Comparison of ENCODE assay signal across 17 cellular contexts in genomic region chr9:98968596-98969337, GRCh38. TPM values are rescaled to one million over a fixed set of nuclear protein-coding genes. Genes with fewer than 3 reads are reported as not detected.
DNase-seq lines count a peak whose midpoint lies in the region; ATAC-seq and TF ChIP-seq lines count a peak whose summit lies in the region.
"Had no signal": no experiment of that assay in that cellular context is flagged by ENCODE, and none has a peak within 500 bp of the region (broad histone marks: within the 10 kb centered on the region; RNA-seq: fewer than 3 reads in every experiment).

No MANE protein-coding gene starts in this region.

- H3K4me3 ChIP-seq in left ventricle myocardium inferior (no peak overlapping the region), heart left ventricle (no peak overlapping the region), endodermal cell (ENCODE audit: low read length) (no peak overlapping the region), rectal smooth muscle tissue (ENCODE audit: low read length) (no peak overlapping the region), HAP-1 (no peak overlapping the region), A673 (ENCODE audit: low read depth, low read length, poor library complexity, severe bottlenecking) (no peak overlapping the region)
- H3K4me3 ChIP-seq: BLaER1 treated with 17β-estradiol and CSF1 and Interleukin-3, amounts not matched to agents 10 nM and 100 nM; GM23248 had no signal

- CTCF ChIA-PET in A673 (lab: Charles Lee) = no interaction called here

- H3K9me3 ChIP-seq in left ventricle myocardium inferior (replicated peaks) (no peaks in the 10 kb centered on the region), heart left ventricle (peaks cover 0 to 5% (median 0%) of the 10 kb centered on the region in 12 donors), endodermal cell (ENCODE audit: control insufficient read depth, low read length) (no peaks in the 10 kb centered on the region), HAP-1 (no peaks in the 10 kb centered on the region), A673 (ENCODE audit: low read depth, low read length, poor library complexity, severe bottlenecking) (no peaks in the 10 kb centered on the region)
- H3K9me3 ChIP-seq: BLaER1 treated with 17β-estradiol and CSF1 and Interleukin-3, amounts not matched to agents 10 nM and 100 nM had no signal

- H3K27ac Mint-ChIP-seq in endodermal cell = no peak overlapping the region

- H3K27ac ChIP-seq in left ventricle myocardium inferior (replicated peaks) (peak overlapping the region; percentile 86), heart left ventricle (peak overlapping the region in 4 of 12 donors; percentile 13 to 59 (median 29)), endodermal cell (ENCODE audit: low read depth, low read length) (no peak overlapping the region), rectal smooth muscle tissue (ENCODE audit: low read depth, low read length) (peak overlapping the region; percentile 47), A673 (ENCODE audit: low read depth, low read length, poor library complexity, severe bottlenecking) (no peak overlapping the region), substantia nigra (ENCODE audit: low read depth, low read length, poor library complexity, severe bottlenecking) (no peak overlapping the region)
- H3K27ac ChIP-seq: BLaER1 treated with 17β-estradiol and CSF1 and Interleukin-3, amounts not matched to agents 10 nM and 100 nM; GM23248 had no signal

- no TSS peak for BruUV-seq in A673 (replicated peaks; lab: Mats Ljungman, UMichigan)

- no peak overlapping the region for H3K4me3 Mint-ChIP-seq in endodermal cell
- H3K4me3 Mint-ChIP-seq: CD4-positive, CD25-positive, alpha-beta regulatory T cell had no signal

- intact Hi-C loops in left ventricle myocardium inferior (cut with micrococcal nuclease) (no loop called here), heart left ventricle (cut with DNase I) (no loop called here), A673 (cut with micrococcal nuclease; ENCODE audit: unreplicated experiment) (no loop called here)

- H3K27me3 ChIP-seq in left ventricle myocardium inferior (ENCODE audit: low read depth) = no peaks in the 10 kb centered on the region
- no peaks in the 10 kb centered on the region for H3K27me3 ChIP-seq in heart left ventricle
- no peaks in the 10 kb centered on the region for H3K27me3 ChIP-seq in endodermal cell (ENCODE audit: control insufficient read depth, insufficient read depth, low read length, poor library complexity, severe bottlenecking)
- no peaks in the 10 kb centered on the region for H3K27me3 ChIP-seq in rectal smooth muscle tissue (ENCODE audit: control insufficient read depth, insufficient read depth, low read length)
- peaks cover 14% of the 10 kb centered on the region for H3K27me3 ChIP-seq in HAP-1 (ENCODE audit: low read depth)
- no peaks in the 10 kb centered on the region for H3K27me3 ChIP-seq in A673 (replicated peaks; ENCODE audit: insufficient read depth, low read depth, low read length, poor library complexity)

- no peaks in the 10 kb centered on the region for H3K9me3 Mint-ChIP-seq in endodermal cell
- H3K9me3 Mint-ChIP-seq: CD4-positive, CD25-positive, alpha-beta regulatory T cell had no signal

- WGBS in heart left ventricle, 4 donors = 88 to 94% (median 89%) methylated on average over 6 of the region's 6 CpGs
- WGBS in endodermal cell (ENCODE audit: insufficient coverage in 1 of 2, insufficient read length in 1 of 2), 2 experiments = 86 to 96% methylated on average over 6 of the region's 6 CpGs

- ATAC-seq in heart left ventricle = no peak

- no peaks in the 10 kb centered on the region for H3K36me3 Mint-ChIP-seq in endodermal cell (ENCODE audit: low read depth)
- H3K36me3 Mint-ChIP-seq: CD4-positive, CD25-positive, alpha-beta regulatory T cell had no signal

- peaks cover 5% of the 10 kb centered on the region for H3K27me3 Mint-ChIP-seq in endodermal cell (ENCODE audit: insufficient read depth)

- H3K4me1 Mint-ChIP-seq in endodermal cell = peaks cover 4% of the 10 kb centered on the region

- POLR2A ChIA-PET in A673 (lab: Charles Lee; ENCODE audit: low non-redundant PET) = no interaction called here

- TF ChIP-seq CTCF in left ventricle myocardium inferior (IDR thresholded peaks at IDR 0.05; ENCODE audit: borderline replicate concordance) (no peak), heart left ventricle (IDR thresholded peaks at IDR 0.05) (no peak), endodermal cell (conservative IDR thresholded peaks at IDR 0.05) (no peak), A673 (conservative IDR thresholded peaks at IDR 0.05; ENCODE audit: low read depth, low read length) (no peak)

- H3K4me1 ChIP-seq in left ventricle myocardium inferior (peaks cover 97% of the 10 kb centered on the region), heart left ventricle (peaks cover 6 to 91% (median 44%) of the 10 kb centered on the region in 12 donors), endodermal cell (ENCODE audit: control insufficient read depth, insufficient read depth, low read length) (no peaks in the 10 kb centered on the region), rectal smooth muscle tissue (ENCODE audit: control insufficient read depth, insufficient read depth, low read length) (peaks cover 68% of the 10 kb centered on the region), HAP-1 (no peaks in the 10 kb centered on the region), A673 (ENCODE audit: insufficient read depth, low read length, poor library complexity, severe bottlenecking) (no peaks in the 10 kb centered on the region)

- H3K36me3 ChIP-seq in left ventricle myocardium inferior (peaks cover 5% of the 10 kb centered on the region), heart left ventricle (peaks cover 0 to 6% (median 0%) of the 10 kb centered on the region in 9 donors), endodermal cell (ENCODE audit: control insufficient read depth, insufficient read depth, low read length) (no peaks in the 10 kb centered on the region), rectal smooth muscle tissue (ENCODE audit: control insufficient read depth, insufficient read depth, low read length) (no peaks in the 10 kb centered on the region), HAP-1 (replicated peaks) (no peaks in the 10 kb centered on the region), A673 (ENCODE audit: insufficient read depth, low read length, poor library complexity, severe bottlenecking) (no peaks in the 10 kb centered on the region)
- H3K36me3 ChIP-seq: BLaER1 treated with 17β-estradiol and CSF1 and Interleukin-3, amounts not matched to agents 10 nM and 100 nM had no signal

- DNase-seq in left ventricle myocardium inferior = no peak
- DNase-seq in heart left ventricle = no peak
- DNase-seq in endodermal cell = peak; percentile 35
- no peak for DNase-seq in HAP-1 (ENCODE audit: low spot score in 2 of 2)
- DNase-seq in NCI-H2171 (lab: John Stamatoyannopoulos, UW) = no peak
- no peak for DNase-seq in A673 (ENCODE audit: low spot score)
- no peak for DNase-seq in substantia nigra (lab: John Stamatoyannopoulos, UW)
- DNase-seq: 8988T; ACHN; Calu3; CD4-positive, CD25-positive, alpha-beta regulatory T cell; DMS 273 treated with DMSO at 0.1 percent for 48 hours; GM23248 had no signal

- H3K9ac ChIP-seq in endodermal cell (ENCODE audit: extremely low read depth, low read length, poor library complexity, severe bottlenecking) (no peak overlapping the region), rectal smooth muscle tissue (ENCODE audit: low read length) (no peak overlapping the region)
- H3K9ac ChIP-seq: BLaER1 treated with 17β-estradiol and CSF1 and Interleukin-3, amounts not matched to agents 10 nM and 100 nM; GM23248 had no signal

- in situ Hi-C loops in HAP-1 (cut with MboI; ENCODE audit: low sequenced_read_pairs) = no loop called here

- TF ChIP-seq POLR2A in heart left ventricle (IDR thresholded peaks at IDR 0.05) = no peak

RNA-seq across cellular contexts. Expression of gene COL15A1, which starts 25.1 kb away (rescaled TPM):
- 45.4 TPM for total RNA-seq in left ventricle myocardium inferior
- 10 to 100 TPM; 24.1 to 81.0 (median 46.7) TPM for total RNA-seq in heart left ventricle
- 10 to 100 TPM; 12.4 to 30.8 TPM for polyA plus RNA-seq in heart left ventricle
- under 1 TPM in 1 of 2 donors, not detected in 1; 0.27 TPM for total RNA-seq in endodermal cell
- polyA plus RNA-seq in endodermal cell (2013, experiment 1 of 2) = 0.39 TPM
- polyA plus RNA-seq in endodermal cell (2013, experiment 2 of 2) = 0.33 TPM
- total RNA-seq in A673 (2021) = 0.04 TPM in 1 of 2 replicates, not detected in the other
- total RNA-seq: Calu3; CD4-positive, CD25-positive, alpha-beta regulatory T cell; G401; HT-29 had no signal

Comparison
In these comparisons a context has a peak if more than half of its experiments do, and no peak if none do; other contexts are left out.
1. H3K27ac ChIP-seq: peak in left ventricle myocardium inferior (single experiment) and rectal smooth muscle tissue (single experiment); none in endodermal cell (single experiment), A673 (single experiment) and substantia nigra (single experiment).
2. RNA of gene COL15A1, which starts 25.1 kb away (total RNA-seq): 24.1 to 81.0 TPM in heart left ventricle and 45.4 TPM in left ventricle myocardium inferior (single experiment); 0.27 TPM in endodermal cell and 0.04 TPM in A673; every median in the first group is over 10 times any median in the second.